8 cellular contexts compared by ENCODE assay signal in genomic region chr5:149549461-149550266, GRCh38. TPM values are rescaled to one million over a fixed set of nuclear protein-coding genes. Genes with fewer than 3 reads are reported as not detected.
DNase-seq lines count a peak whose midpoint lies in the region; ATAC-seq and TF ChIP-seq lines count a peak whose summit lies in the region.

No MANE protein-coding gene starts in this region.

- H2BK15ac ChIP-seq in neuronal stem cell (ENCODE audit: low read length), result no peak overlapping the region

- H3K9me3 ChIP-seq in cardiac muscle cell (ENCODE audit: low read depth) (no peaks in the 10 kb centered on the region), neuronal stem cell (replicated peaks in 1 of 2; ENCODE audit: control insufficient read depth in 2 of 2, insufficient read depth in 1 of 2, low read depth in 1 of 2, low read length in 2 of 2) (no peaks in the 10 kb centered on the region)

- H2BK12ac ChIP-seq in neuronal stem cell (ENCODE audit: low read length), result no peak overlapping the region

- H3K4ac ChIP-seq in neuronal stem cell (ENCODE audit: low read length), result no peak overlapping the region

- H3K27me3 ChIP-seq in cardiac muscle cell (no peaks in the 10 kb centered on the region), neuronal stem cell (ENCODE audit: control insufficient read depth in 3 of 3, insufficient read depth in 3 of 3, low read depth in 1 of 3, low read length in 3 of 3) (no peaks in the 10 kb centered on the region)

- H3K14ac ChIP-seq in neuronal stem cell (ENCODE audit: low read length), result no peak overlapping the region

- peak; percentile 58 to 68 for DNase-seq in cardiac muscle cell (ENCODE audit: low read depth in 1 of 2, low spot score in 1 of 2)
- DNase-seq in Right ventricle myocardium inferior (ENCODE audit: missing footprints), result no peak
- peak; percentile 31 to 57 for DNase-seq in NCI-H526 (lab: John Stamatoyannopoulos, UW)
- peak; percentile 45 for DNase-seq in activated T-cell treated with anti-CD3 and anti-CD28 coated beads, Interleukin-2, amount 50 U/mL, for 1 hour
- peak; percentile 67 for DNase-seq in fibroblast of peridontal ligament (ENCODE audit: extremely low read depth)
- DNase-seq in neuronal stem cell (ENCODE audit: low spot score), result no peak
- DNase-seq in mesenteric fat pad (ENCODE audit: low spot score), result no peak

- intact Hi-C loops in Right ventricle myocardium inferior (cut with DNase I), result loop anchor here (2.0 to 5.0 kb wide), 3 partner anchors 32 to 487 kb away; partner anchors contain the start of gene SH3TC2

- H3K27ac ChIP-seq in cardiac muscle cell (peak overlapping the region; percentile 97), neuronal stem cell (replicated peaks; ENCODE audit: low read length) (peak overlapping the region; percentile 82)

- H4K8ac ChIP-seq in neuronal stem cell (ENCODE audit: low read depth, low read length), result no peak overlapping the region

- no peak overlapping the region for H2BK5ac ChIP-seq in neuronal stem cell (ENCODE audit: low read length)

- peak overlapping the region; percentile 10 for H2AFZ ChIP-seq in neuronal stem cell (ENCODE audit: low read length)

- H3K79me1 ChIP-seq in neuronal stem cell (ENCODE audit: low read depth, low read length), result peaks cover 3% of the 10 kb centered on the region

- TF ChIP-seq CTCF in cardiac muscle cell (IDR thresholded peaks at IDR 0.05; ENCODE audit: low read depth, low read length), result no peak

- no peak overlapping the region for H4K91ac ChIP-seq in neuronal stem cell (ENCODE audit: low read depth, low read length, poor library complexity)

- no peak overlapping the region for H2AK5ac ChIP-seq in neuronal stem cell (ENCODE audit: low read depth, low read length)

- H3K4me2 ChIP-seq in neuronal stem cell (ENCODE audit: insufficient read depth, low read length, poor library complexity, severe bottlenecking), result peak overlapping the region; percentile 75

- ATAC-seq in Right ventricle myocardium inferior, result no peak
- peak; percentile 35 for ATAC-seq in HG02973 (IDR thresholded peaks at IDR 0.05; ENCODE audit: unreplicated experiment)

- H3K36me3 ChIP-seq in cardiac muscle cell, result peaks cover 29% of the 10 kb centered on the region
- H3K36me3 ChIP-seq in neuronal stem cell (replicated peaks in 1 of 2; ENCODE audit: control insufficient read depth in 2 of 2, insufficient read depth in 2 of 2, low read length in 2 of 2), result peaks cover 6 to 56% of the 10 kb centered on the region in 2 donors

- H2BK120ac ChIP-seq in neuronal stem cell (ENCODE audit: low read depth, low read length), result no peak overlapping the region

- peak overlapping the region; percentile 78 for H3K18ac ChIP-seq in neuronal stem cell (ENCODE audit: low read length)

- H3K4me1 ChIP-seq in cardiac muscle cell (ENCODE audit: low read depth) (peaks cover 11% of the 10 kb centered on the region), neuronal stem cell (ENCODE audit: control insufficient read depth in 2 of 2, insufficient read depth in 1 of 2, low read depth in 1 of 2, low read length in 2 of 2) (peaks cover 0 to 4% of the 10 kb centered on the region in 2 donors)

- H3K9ac ChIP-seq in neuronal stem cell (ENCODE audit: low read depth, low read length, poor library complexity), result peak overlapping the region; percentile 87

- no CpG with 5 or more reads among the region's 25 CpGs for WGBS in neuronal stem cell (ENCODE audit: extremely low coverage in 2 of 2, insufficient read length in 2 of 2, insufficient replicate concordance in 1 of 2), 2 donors

- H3K4me3 ChIP-seq in cardiac muscle cell (peak overlapping the region; percentile 92), neuronal stem cell (ENCODE audit: low read length in 2 of 2) (peak overlapping the region; percentile 80 to 93)

- no peak overlapping the region for H3K23ac ChIP-seq in neuronal stem cell (ENCODE audit: low read depth, low read length, poor library complexity)

RNA-seq across cellular contexts. Expression of gene CSNK1A1, which starts 1.6 kb away (rescaled TPM):
- total RNA-seq in cardiac muscle cell (282 and 286 TPM in 2 replicates), Right ventricle myocardium inferior (202 TPM), mesenteric fat pad (224 TPM)
- 161 and 195 TPM in 2 replicates for polyA plus RNA-seq in cardiac muscle cell
- 146 TPM for polyA plus RNA-seq in neuronal stem cell (2013, experiment 1 of 2)
- 146 TPM for polyA plus RNA-seq in neuronal stem cell (2013, experiment 2 of 2)

RNA-seq across cellular contexts. Expression of gene ARHGEF37, which starts 31.6 kb away (rescaled TPM):
- total RNA-seq in cardiac muscle cell, result 4.2 and 7.6 TPM in 2 replicates
- polyA plus RNA-seq in cardiac muscle cell, result 4.7 and 6.3 TPM in 2 replicates
- 32.2 TPM for total RNA-seq in Right ventricle myocardium inferior
- polyA plus RNA-seq in neuronal stem cell (2013, experiment 1 of 2), result 0.43 TPM
- 0.51 TPM for polyA plus RNA-seq in neuronal stem cell (2013, experiment 2 of 2)
- 3.9 TPM for total RNA-seq in mesenteric fat pad

Comparison
In these comparisons a context has a peak if more than half of its experiments do, and no peak if none do; other contexts are left out.
1. DNase-seq: peak in cardiac muscle cell (2 of 2), NCI-H526 (2 of 2), activated T-cell treated with anti-CD3 and anti-CD28 coated beads, Interleukin-2, amount 50 U/mL, for 1 hour (single experiment) and fibroblast of peridontal ligament (single experiment); none in Right ventricle myocardium inferior (single experiment), neuronal stem cell (single experiment) and mesenteric fat pad (single experiment).